Comparison of ENCODE assay signal across 18 cellular contexts in the genomic region with DNA sequence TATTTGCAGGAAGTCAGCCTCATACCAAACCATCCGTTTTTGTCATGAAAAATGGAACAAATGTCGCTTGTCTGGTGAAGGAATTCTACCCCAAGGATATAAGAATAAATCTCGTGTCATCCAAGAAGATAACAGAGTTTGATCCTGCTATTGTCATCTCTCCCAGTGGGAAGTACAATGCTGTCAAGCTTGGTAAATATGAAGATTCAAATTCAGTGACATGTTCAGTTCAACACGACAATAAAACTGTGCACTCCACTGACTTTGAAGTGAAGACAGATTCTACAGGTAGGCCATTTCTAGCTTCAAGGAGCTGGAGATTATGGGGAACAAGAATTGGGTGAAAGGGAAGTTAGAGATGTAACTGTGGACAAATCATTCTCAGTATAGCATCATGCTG.
DNase-seq lines count a peak whose midpoint lies in the region; ATAC-seq, FAIRE-seq and TF ChIP-seq lines count a peak whose summit lies in the region.
"Had no signal": no experiment of that assay in that cellular context is flagged by ENCODE, and none has a peak within 500 bp of the region (broad histone marks: within the 10 kb centered on the region; RNA-seq: fewer than 3 reads in every experiment).

No MANE protein-coding gene starts in this region.

- no peak for ATAC-seq in activated CD8-positive, alpha-beta T cell treated with anti-CD3 and anti-CD28 coated beads for 36 hours
- ATAC-seq in activated CD8-positive, alpha-beta T cell treated with anti-CD3 and anti-CD28 coated beads, Interleukin-2, amount 10 ng/mL, durations not matched to agents 7 days and 5 days, result no peak
- ATAC-seq in stimulated activated memory B cell treated with anti-CD40 and anti-IgM and Interleukin-4, amounts not matched to agents 10 μg/mL and 1 μg/mL and 100 μg/mL, for 72 hours, result no peak
- ATAC-seq in HG03565 (IDR thresholded peaks at IDR 0.05; ENCODE audit: unreplicated experiment), result no peak

- H3K4me3 ChIP-seq in colonic mucosa, result no peak overlapping the region
- H3K4me3 ChIP-seq: BLaER1 treated with 17β-estradiol and CSF1 and Interleukin-3, amounts not matched to agents 10 nM and 100 nM had no signal

- TF ChIP-seq CTCF in activated CD8-positive, alpha-beta T cell treated with anti-CD3 and anti-CD28 coated beads for 36 hours (IDR thresholded peaks at IDR 0.05), result no peak
- TF ChIP-seq CTCF in colonic mucosa (IDR thresholded peaks at IDR 0.05), result no peak

- no peaks in the 10 kb centered on the region for H3K9me3 ChIP-seq in colonic mucosa
- H3K9me3 ChIP-seq: BLaER1 treated with 17β-estradiol and CSF1 and Interleukin-3, amounts not matched to agents 10 nM and 100 nM had no signal

- peak; percentile 26 for FAIRE-seq in GM19239 (lab: Jason Lieb, UNC)
- FAIRE-seq: G401.6, H1 had no signal

- H3K4me1 ChIP-seq in colonic mucosa, result no peaks in the 10 kb centered on the region
- H3K4me1 ChIP-seq: BLaER1 treated with 17β-estradiol and CSF1 and Interleukin-3, amounts not matched to agents 10 nM and 100 nM had no signal

- no peaks in the 10 kb centered on the region for H3K36me3 ChIP-seq in colonic mucosa
- H3K36me3 ChIP-seq: BLaER1 treated with 17β-estradiol and CSF1 and Interleukin-3, amounts not matched to agents 10 nM and 100 nM had no signal

- H3K27me3 Mint-ChIP-seq in activated CD8-positive, alpha-beta T cell treated with anti-CD3 and anti-CD28 coated beads for 36 hours, result no peaks in the 10 kb centered on the region
- H3K27me3 Mint-ChIP-seq in activated CD8-positive, alpha-beta T cell treated with anti-CD3 and anti-CD28 coated beads, Interleukin-2, amount 10 ng/mL, durations not matched to agents 7 days and 5 days (ENCODE audit: low read depth), result no peaks in the 10 kb centered on the region
- H3K27me3 Mint-ChIP-seq in immature natural killer cell (ENCODE audit: low read depth in 3 of 3), result peaks cover 0 to 7% (median 5%) of the 10 kb centered on the region in 3 donors
- H3K27me3 Mint-ChIP-seq in stimulated activated memory B cell treated with anti-CD40 and anti-IgM and Interleukin-4, amounts not matched to agents 10 μg/mL and 1 μg/mL and 100 μg/mL, for 72 hours, result no peaks in the 10 kb centered on the region
- H3K27me3 Mint-ChIP-seq: B cell; CD8-positive, alpha-beta memory T cell had no signal

- no peak overlapping the region for H3K27ac ChIP-seq in colonic mucosa
- H3K27ac ChIP-seq: BLaER1 treated with 17β-estradiol and CSF1 and Interleukin-3, amounts not matched to agents 10 nM and 100 nM had no signal

- CTCF ChIA-PET in activated CD8-positive, alpha-beta T cell treated with anti-CD3 and anti-CD28 coated beads for 36 hours (lab: Charles Lee), result no interaction called here
- CTCF ChIA-PET in activated CD8-positive, alpha-beta T cell treated with anti-CD3 and anti-CD28 coated beads, Interleukin-2, amount 10 ng/mL, durations not matched to agents 7 days and 5 days (lab: Charles Lee), result no interaction called here

- no peaks in the 10 kb centered on the region for H3K27me3 ChIP-seq in colonic mucosa
- H3K27me3 ChIP-seq: BLaER1 treated with 17β-estradiol and CSF1 and Interleukin-3, amounts not matched to agents 10 nM and 100 nM had no signal

- H3K9ac ChIP-seq in colonic mucosa (ENCODE audit: low read depth in 2 of 2, low read length in 2 of 2), result no peak overlapping the region
- H3K9ac ChIP-seq: BLaER1 treated with 17β-estradiol and CSF1 and Interleukin-3, amounts not matched to agents 10 nM and 100 nM had no signal

- H3K4me1 Mint-ChIP-seq in activated CD8-positive, alpha-beta T cell treated with anti-CD3 and anti-CD28 coated beads for 36 hours (ENCODE audit: low read depth), result no peaks in the 10 kb centered on the region
- H3K4me1 Mint-ChIP-seq in activated CD8-positive, alpha-beta T cell treated with anti-CD3 and anti-CD28 coated beads, Interleukin-2, amount 10 ng/mL, durations not matched to agents 7 days and 5 days (ENCODE audit: low read depth), result no peaks in the 10 kb centered on the region
- peaks cover 99 to 100% of the 10 kb centered on the region in 2 donors for H3K4me1 Mint-ChIP-seq in immature natural killer cell
- peaks cover 48% of the 10 kb centered on the region for H3K4me1 Mint-ChIP-seq in stimulated activated memory B cell treated with anti-CD40 and anti-IgM and Interleukin-4, amounts not matched to agents 10 μg/mL and 1 μg/mL and 100 μg/mL, for 72 hours
- H3K4me1 Mint-ChIP-seq: CD8-positive, alpha-beta memory T cell had no signal

- H3K9me3 Mint-ChIP-seq in activated CD8-positive, alpha-beta T cell treated with anti-CD3 and anti-CD28 coated beads for 36 hours, result no peaks in the 10 kb centered on the region
- H3K9me3 Mint-ChIP-seq in activated CD8-positive, alpha-beta T cell treated with anti-CD3 and anti-CD28 coated beads, Interleukin-2, amount 10 ng/mL, durations not matched to agents 7 days and 5 days (ENCODE audit: insufficient read depth), result no peaks in the 10 kb centered on the region
- no peaks in the 10 kb centered on the region for H3K9me3 Mint-ChIP-seq in immature natural killer cell
- no peaks in the 10 kb centered on the region for H3K9me3 Mint-ChIP-seq in stimulated activated memory B cell treated with anti-CD40 and anti-IgM and Interleukin-4, amounts not matched to agents 10 μg/mL and 1 μg/mL and 100 μg/mL, for 72 hours
- H3K9me3 Mint-ChIP-seq: CD8-positive, alpha-beta memory T cell; H9 had no signal

- peak overlapping the region; percentile 15 for H3K4me3 Mint-ChIP-seq in activated CD8-positive, alpha-beta T cell treated with anti-CD3 and anti-CD28 coated beads for 36 hours
- no peak overlapping the region for H3K4me3 Mint-ChIP-seq in activated CD8-positive, alpha-beta T cell treated with anti-CD3 and anti-CD28 coated beads, Interleukin-2, amount 10 ng/mL, durations not matched to agents 7 days and 5 days
- H3K4me3 Mint-ChIP-seq in immature natural killer cell, result peak overlapping the region; percentile 93 to 100 (median 99)
- no peak overlapping the region for H3K4me3 Mint-ChIP-seq in stimulated activated memory B cell treated with anti-CD40 and anti-IgM and Interleukin-4, amounts not matched to agents 10 μg/mL and 1 μg/mL and 100 μg/mL, for 72 hours
- H3K4me3 Mint-ChIP-seq: B cell; CD8-positive, alpha-beta memory T cell; H9 had no signal

- POLR2A ChIA-PET in activated CD8-positive, alpha-beta T cell treated with anti-CD3 and anti-CD28 coated beads for 36 hours (lab: Charles Lee), result no interaction called here
- POLR2A ChIA-PET in activated CD8-positive, alpha-beta T cell treated with anti-CD3 and anti-CD28 coated beads, Interleukin-2, amount 10 ng/mL, durations not matched to agents 7 days and 5 days (lab: Charles Lee), result no interaction called here

- no peak overlapping the region for H3K27ac Mint-ChIP-seq in activated CD8-positive, alpha-beta T cell treated with anti-CD3 and anti-CD28 coated beads for 36 hours
- H3K27ac Mint-ChIP-seq in activated CD8-positive, alpha-beta T cell treated with anti-CD3 and anti-CD28 coated beads, Interleukin-2, amount 10 ng/mL, durations not matched to agents 7 days and 5 days, result no peak overlapping the region
- H3K27ac Mint-ChIP-seq in immature natural killer cell, result peak overlapping the region; percentile 94 to 100 (median 96)
- peak overlapping the region; percentile 90 for H3K27ac Mint-ChIP-seq in stimulated activated memory B cell treated with anti-CD40 and anti-IgM and Interleukin-4, amounts not matched to agents 10 μg/mL and 1 μg/mL and 100 μg/mL, for 72 hours
- H3K27ac Mint-ChIP-seq: B cell, H9 had no signal

- DNase-seq in activated CD8-positive, alpha-beta T cell treated with anti-CD3 and anti-CD28 coated beads for 36 hours, result no peak
- DNase-seq in activated CD8-positive, alpha-beta T cell treated with anti-CD3 and anti-CD28 coated beads, Interleukin-2, amount 10 ng/mL, durations not matched to agents 7 days and 5 days, result no peak
- no peak for DNase-seq in GM19239 (ENCODE audit: insufficient read length, low spot score)
- no peak for DNase-seq in immature natural killer cell
- DNase-seq in SHP77 treated with DMSO at 0.1 percent for 48 hours (lab: John Stamatoyannopoulos, UW), result no peak
- DNase-seq in colonic mucosa, result no peak
- DNase-seq: 8988T; CD8-positive, alpha-beta memory T cell; COR-L47; DMS 273 treated with DMSO at 0.1 percent for 48 hours; DMS53; H9 had no signal

- intact Hi-C loops in activated CD8-positive, alpha-beta T cell treated with anti-CD3 and anti-CD28 coated beads for 36 hours (cut with micrococcal nuclease), result no loop called here
- intact Hi-C loops in colonic mucosa (cut with DNase I), result no loop called here

- no peaks in the 10 kb centered on the region for H3K36me3 Mint-ChIP-seq in activated CD8-positive, alpha-beta T cell treated with anti-CD3 and anti-CD28 coated beads for 36 hours (ENCODE audit: low read depth)
- H3K36me3 Mint-ChIP-seq in activated CD8-positive, alpha-beta T cell treated with anti-CD3 and anti-CD28 coated beads, Interleukin-2, amount 10 ng/mL, durations not matched to agents 7 days and 5 days (ENCODE audit: low read depth), result no peaks in the 10 kb centered on the region
- peaks cover 50 to 89% (median 58%) of the 10 kb centered on the region in 3 donors for H3K36me3 Mint-ChIP-seq in immature natural killer cell
- peaks cover 5% of the 10 kb centered on the region for H3K36me3 Mint-ChIP-seq in stimulated activated memory B cell treated with anti-CD40 and anti-IgM and Interleukin-4, amounts not matched to agents 10 μg/mL and 1 μg/mL and 100 μg/mL, for 72 hours
- H3K36me3 Mint-ChIP-seq: CD8-positive, alpha-beta memory T cell had no signal

Comparison
In these comparisons a context has a peak if more than half of its experiments do, and no peak if none do; other contexts are left out.
1. H3K4me3 Mint-ChIP-seq: peak in activated CD8-positive, alpha-beta T cell treated with anti-CD3 and anti-CD28 coated beads for 36 hours (single experiment) and immature natural killer cell (5 of 5); none in activated CD8-positive, alpha-beta T cell treated with anti-CD3 and anti-CD28 coated beads, Interleukin-2, amount 10 ng/mL, durations not matched to agents 7 days and 5 days (single experiment) and stimulated activated memory B cell treated with anti-CD40 and anti-IgM and Interleukin-4, amounts not matched to agents 10 μg/mL and 1 μg/mL and 100 μg/mL, for 72 hours (single experiment).
2. H3K27ac Mint-ChIP-seq: peak in immature natural killer cell (6 of 6) and stimulated activated memory B cell treated with anti-CD40 and anti-IgM and Interleukin-4, amounts not matched to agents 10 μg/mL and 1 μg/mL and 100 μg/mL, for 72 hours (single experiment); none in activated CD8-positive, alpha-beta T cell treated with anti-CD3 and anti-CD28 coated beads for 36 hours (single experiment) and activated CD8-positive, alpha-beta T cell treated with anti-CD3 and anti-CD28 coated beads, Interleukin-2, amount 10 ng/mL, durations not matched to agents 7 days and 5 days (single experiment).